1 cellular context compared by ENCODE assay signal in the genomic region with DNA sequence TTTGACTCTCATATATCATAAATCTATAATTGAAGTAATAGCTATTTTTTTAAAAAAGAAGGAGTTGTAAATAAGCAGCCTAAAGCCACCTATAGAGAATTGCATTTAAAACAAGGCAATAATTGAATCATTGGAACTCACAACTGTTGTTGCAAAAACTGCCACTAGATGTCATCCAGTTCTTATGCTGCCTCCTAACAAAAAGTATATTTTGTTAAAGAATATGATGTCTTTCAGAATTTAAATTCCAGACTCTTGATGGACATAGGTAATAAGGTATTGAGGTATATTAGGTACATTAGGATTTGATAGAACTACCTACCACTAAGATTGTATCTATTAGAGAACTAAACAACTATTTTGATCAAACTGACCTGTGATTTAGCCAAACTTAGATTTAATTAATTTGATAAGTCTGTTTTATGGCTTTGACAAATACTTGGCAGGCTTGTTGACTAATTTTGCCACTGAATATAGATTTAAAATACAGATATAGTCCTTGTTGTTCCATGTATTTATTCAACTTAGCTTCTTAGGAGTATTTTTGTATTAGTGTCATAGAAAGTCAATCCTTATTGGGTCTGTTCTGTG.
TF ChIP-seq lines count a peak whose summit lies in the region.

No MANE protein-coding gene starts in this region.

TF ChIP-seq in SK-N-SH, 30 proteins besides CTCF, POLR2A, EP300 and RAD21 (continued from another document):
- no peak for TF ChIP-seq EZH2phosphoT487 (IDR thresholded peaks at IDR 0.05; ENCODE audit: borderline replicate concordance, low read depth)
- TF ChIP-seq NFIC (IDR thresholded peaks at IDR 0.05; ENCODE audit: borderline replicate concordance) = no peak
- TF ChIP-seq TCF12 (IDR thresholded peaks at IDR 0.05) = no peak
